18 cellular contexts compared by ENCODE assay signal in genomic region chr5:9288234-9288633, GRCh38.
DNase-seq lines count a peak whose midpoint lies in the region; TF ChIP-seq lines count a peak whose summit lies in the region.
"Had no signal": no experiment of that assay in that cellular context is flagged by ENCODE, and none has a peak within 500 bp of the region (broad histone marks: within the 10 kb centered on the region; RNA-seq: fewer than 3 reads in every experiment).

No MANE protein-coding gene starts in this region.

- intact Hi-C loops in tibial artery (cut with DNase I; ENCODE audit: low total_unique reads), result no loop called here

- H3K56ac ChIP-seq in mesendoderm (ENCODE audit: low read length), result no peak overlapping the region

- no CpG with 5 or more reads among the region's 7 CpGs for WGBS in mesendoderm (ENCODE audit: extremely low coverage, insufficient coverage, low lambda C conversion rate)

- H3K79me2 ChIP-seq in mesendoderm (ENCODE audit: control insufficient read depth, insufficient read depth, low read length), result no peaks in the 10 kb centered on the region

- no peak overlapping the region for H2AK5ac ChIP-seq in mesendoderm (ENCODE audit: low read length)

- H3K4ac ChIP-seq in mesendoderm (ENCODE audit: low read depth, low read length), result no peak overlapping the region

- no peak overlapping the region for H4K8ac ChIP-seq in mesendoderm (ENCODE audit: low read depth, low read length)

- H3K27ac ChIP-seq in mesendoderm (ENCODE audit: low read depth, low read length) (no peak overlapping the region), tibial artery (peak overlapping the region; percentile 55 to 56)
- H3K27ac ChIP-seq: PC-9 had no signal

- peak; percentile 16 for TF ChIP-seq CTCF in fibroblast of the aortic adventitia (IDR thresholded peaks at IDR 0.05; ENCODE audit: insufficient read depth, low read length)
- TF ChIP-seq CTCF in tibial artery (IDR thresholded peaks at IDR 0.05), result no peak

- no peak overlapping the region for H3K23ac ChIP-seq in mesendoderm (ENCODE audit: low read length)

- no peak overlapping the region for H2BK120ac ChIP-seq in mesendoderm (ENCODE audit: low read depth, low read length)

- no peak overlapping the region for H2BK5ac ChIP-seq in mesendoderm (ENCODE audit: low read length)

- H4K5ac ChIP-seq in mesendoderm (ENCODE audit: low read length), result no peak overlapping the region

- peaks cover 2% of the 10 kb centered on the region for H3K4me1 ChIP-seq in mesendoderm (ENCODE audit: control insufficient read depth, low read depth, low read length)
- H3K4me1 ChIP-seq in tibial artery, result peaks cover 0 to 26% (median 3%) of the 10 kb centered on the region in 4 donors
- H3K4me1 ChIP-seq: BE2C had no signal

- DNase-seq in M059J (ENCODE audit: low read depth) (peak; percentile 41), fibroblast of the aortic adventitia (ENCODE audit: low read depth) (no peak), mesendoderm (peak; percentile 60), tibial artery (no peak), NCI-H128 (lab: John Stamatoyannopoulos, UW; ENCODE audit: unreplicated experiment) (no peak), NCI-H526 (lab: John Stamatoyannopoulos, UW) (no peak), NCI-H345 (lab: John Stamatoyannopoulos, UW) (no peak)
- DNase-seq: activated CD4-positive, alpha-beta T cell treated with anti-CD3 and anti-CD28 coated beads, Interleukin-2, amount 10 ng/mL, durations not matched to agents 7 days and 5 days; activated naive CD4-positive, alpha-beta T cell treated with anti-CD3 and anti-CD28 coated beads, Interleukin-2, amount 50 U/mL, for 16 hours; BE2C; cortex of kidney; GF-D8; NCI-H2081 treated with DMSO at 0.1 percent for 48 hours; NCI-H526 treated with DMSO at 0.1 percent for 48 hours; occipital lobe; PC-9; stimulated activated CD4-positive, alpha-beta T cell treated with anti-CD3 and anti-CD28 coated beads, Interleukin-4, amount 100 ng/mL, for 24 hours had no signal

- H3K4me3 ChIP-seq in fibroblast of the aortic adventitia (ENCODE audit: low read depth, low read length), result no peak overlapping the region
- H3K4me3 ChIP-seq in mesendoderm (ENCODE audit: low read length), result no peak overlapping the region
- H3K4me3 ChIP-seq in tibial artery, result no peak overlapping the region
- H3K4me3 ChIP-seq: PC-9, skin epidermis had no signal

- H3K18ac ChIP-seq in mesendoderm (ENCODE audit: low read length), result no peak overlapping the region

- H3K36me3 ChIP-seq in mesendoderm (ENCODE audit: control insufficient read depth, insufficient read depth, low read length) (no peaks in the 10 kb centered on the region), tibial artery (no peaks in the 10 kb centered on the region)
- H3K36me3 ChIP-seq: BE2C had no signal

- no peak overlapping the region for H2BK15ac ChIP-seq in mesendoderm (replicated peaks; ENCODE audit: low read depth)

- no peaks in the 10 kb centered on the region for H3K27me3 ChIP-seq in mesendoderm (ENCODE audit: insufficient read depth, low read length, poor library complexity)
- H3K27me3 ChIP-seq in tibial artery, result no peaks in the 10 kb centered on the region
- H3K27me3 ChIP-seq: BE2C had no signal

- no peaks in the 10 kb centered on the region for H3K9me3 ChIP-seq in tibial artery
- H3K9me3 ChIP-seq: BE2C had no signal

- no peak overlapping the region for H3K4me2 ChIP-seq in mesendoderm (ENCODE audit: low read length)
- H3K4me2 ChIP-seq: PC-9 had no signal

- no peaks in the 10 kb centered on the region for H3K79me1 ChIP-seq in mesendoderm (ENCODE audit: low read length)

- H3K9ac ChIP-seq in mesendoderm (ENCODE audit: low read length), result no peak overlapping the region

Comparison
In these comparisons a context has a peak if more than half of its experiments do, and no peak if none do; other contexts are left out.
1. DNase-seq: peak in M059J (single experiment) and mesendoderm (single experiment); none in fibroblast of the aortic adventitia (single experiment), tibial artery (0 of 2), NCI-H128 (single experiment), NCI-H526 (0 of 2) and NCI-H345 (single experiment).